Comparison of ENCODE assay signal across 15 cellular contexts in the genomic region with DNA sequence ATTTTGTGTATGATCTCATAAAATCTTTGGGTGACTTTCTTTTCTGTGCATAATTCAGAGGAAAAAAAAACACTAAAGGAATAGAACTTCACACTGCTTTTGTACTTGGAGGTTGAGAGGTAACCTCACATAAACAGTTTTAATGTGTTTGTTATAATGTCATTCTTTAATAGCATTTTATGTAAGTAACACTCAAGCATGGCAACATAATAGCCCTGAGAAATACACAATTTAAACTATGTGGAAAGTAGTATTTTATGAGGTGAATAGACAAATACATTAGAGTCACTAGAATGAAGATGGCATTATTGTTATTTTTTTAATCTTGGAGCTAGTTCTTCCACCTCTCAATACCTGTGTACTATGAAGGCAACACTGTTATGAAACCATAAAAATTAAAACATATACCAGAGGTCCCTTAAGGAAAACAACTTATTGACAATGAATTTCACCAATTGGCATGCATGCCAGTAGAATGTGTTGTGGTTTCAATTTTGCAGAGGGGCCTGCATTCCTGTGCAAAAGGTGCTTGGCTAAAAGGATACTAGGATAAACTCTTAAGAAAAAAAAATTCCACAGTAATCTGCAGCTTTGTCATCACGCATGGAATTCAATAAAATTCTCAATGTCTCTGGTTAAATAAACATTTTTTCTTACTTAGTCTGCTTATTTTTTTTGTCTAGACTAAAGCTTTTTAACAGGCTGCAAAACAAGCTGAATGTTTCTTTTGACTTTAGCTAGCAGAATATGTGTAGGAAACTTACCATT.
DNase-seq lines count a peak whose midpoint lies in the region; ATAC-seq and TF ChIP-seq lines count a peak whose summit lies in the region.
"Had no signal": no experiment of that assay in that cellular context is flagged by ENCODE, and none has a peak within 500 bp of the region (broad histone marks: within the 10 kb centered on the region; RNA-seq: fewer than 3 reads in every experiment).

No MANE protein-coding gene starts in this region.

- H3K36me3 Mint-ChIP-seq in activated CD8-positive, alpha-beta memory T cell treated with anti-CD3 and anti-CD28 coated beads, Interleukin-2, amount 10 ng/mL, durations not matched to agents 7 days and 5 days = no peaks in the 10 kb centered on the region
- H3K36me3 Mint-ChIP-seq: CD8-positive, alpha-beta T cell had no signal

- no peak overlapping the region for H3K27ac Mint-ChIP-seq in activated CD8-positive, alpha-beta memory T cell treated with anti-CD3 and anti-CD28 coated beads, Interleukin-2, amount 10 ng/mL, durations not matched to agents 7 days and 5 days
- H3K27ac Mint-ChIP-seq: activated CD8-positive, alpha-beta T cell treated with anti-CD3 and anti-CD28 coated beads for 36 hours; CD8-positive, alpha-beta T cell had no signal

- H3K36me3 ChIP-seq in Panc1 (ENCODE audit: control insufficient read depth, insufficient read depth, low read length) = peaks cover 20% of the 10 kb centered on the region

- no peak overlapping the region for H3K4me3 Mint-ChIP-seq in activated CD8-positive, alpha-beta memory T cell treated with anti-CD3 and anti-CD28 coated beads, Interleukin-2, amount 10 ng/mL, durations not matched to agents 7 days and 5 days
- H3K4me3 Mint-ChIP-seq: activated CD8-positive, alpha-beta T cell treated with anti-CD3 and anti-CD28 coated beads for 36 hours; CD8-positive, alpha-beta T cell had no signal

- no peaks in the 10 kb centered on the region for H3K27me3 Mint-ChIP-seq in activated CD8-positive, alpha-beta memory T cell treated with anti-CD3 and anti-CD28 coated beads, Interleukin-2, amount 10 ng/mL, durations not matched to agents 7 days and 5 days
- H3K27me3 Mint-ChIP-seq: activated CD8-positive, alpha-beta T cell treated with anti-CD3 and anti-CD28 coated beads for 36 hours had no signal

- no peaks in the 10 kb centered on the region for H3K9me3 ChIP-seq in Panc1 (ENCODE audit: control insufficient read depth, insufficient read depth, low read depth, low read length)

- BruUV-seq in Panc1 (replicated peaks; lab: Mats Ljungman, UMichigan) = no TSS peak

- ATAC-seq in Panc1 (peak; percentile 69), HG03135 (IDR thresholded peaks at IDR 0.05; ENCODE audit: unreplicated experiment) (no peak)
- ATAC-seq in activated CD8-positive, alpha-beta memory T cell treated with anti-CD3 and anti-CD28 coated beads, Interleukin-2, amount 10 ng/mL, durations not matched to agents 7 days and 5 days = no peak
- ATAC-seq: activated CD8-positive, alpha-beta T cell treated with anti-CD3 and anti-CD28 coated beads for 36 hours; CD8-positive, alpha-beta T cell had no signal

- H3K27me3 ChIP-seq in Panc1 (ENCODE audit: control insufficient read depth, insufficient read depth, low read length) = no peaks in the 10 kb centered on the region

- peak; percentile 40 for DNase-seq in GM03348 (ENCODE audit: low spot score)
- no peak for DNase-seq in Panc1 (ENCODE audit: low read depth, low spot score)
- DNase-seq in fibroblast of mammary gland (ENCODE audit: low read depth) = peak; percentile 53
- DNase-seq in stromal cell of bone marrow (ENCODE audit: low read depth) = peak; percentile 34
- DNase-seq in activated CD8-positive, alpha-beta memory T cell treated with anti-CD3 and anti-CD28 coated beads, Interleukin-2, amount 10 ng/mL, durations not matched to agents 7 days and 5 days = no peak
- DNase-seq in RPMI8226 = no peak
- no peak for DNase-seq in NCI-H345 (lab: John Stamatoyannopoulos, UW)
- DNase-seq: activated CD8-positive, alpha-beta T cell treated with anti-CD3 and anti-CD28 coated beads for 36 hours; activated gamma-delta T cell; CD8-positive, alpha-beta T cell; GF-D8; Karpas-422; NCI-H1930; stimulated activated CD4-positive, alpha-beta T cell treated with anti-CD3 and anti-CD28 coated beads, Interleukin-4, amount 100 ng/mL, for 1 hour had no signal

- in situ Hi-C loops in Panc1 (cut with HindIII; ENCODE audit: low pct_unique_long_range_greater_than_20kb, low sequenced_read_pairs) = no loop called here

- POLR2A ChIA-PET in Panc1 (lab: Charles Lee) = no interaction called here

- CTCF ChIA-PET in Panc1 (lab: Charles Lee) = no interaction called here
- CTCF ChIA-PET in activated CD8-positive, alpha-beta memory T cell treated with anti-CD3 and anti-CD28 coated beads, Interleukin-2, amount 10 ng/mL, durations not matched to agents 7 days and 5 days (lab: Charles Lee) = no interaction called here

- peaks cover 5% of the 10 kb centered on the region for H3K9me3 Mint-ChIP-seq in activated CD8-positive, alpha-beta memory T cell treated with anti-CD3 and anti-CD28 coated beads, Interleukin-2, amount 10 ng/mL, durations not matched to agents 7 days and 5 days (ENCODE audit: low read depth)
- H3K9me3 Mint-ChIP-seq: activated CD8-positive, alpha-beta T cell treated with anti-CD3 and anti-CD28 coated beads for 36 hours; CD8-positive, alpha-beta T cell had no signal

- intact Hi-C loops in Panc1 (cut with micrococcal nuclease; ENCODE audit: unreplicated experiment) = no loop called here

- peak overlapping the region; percentile 80 for H3K27ac ChIP-seq in Panc1 (ENCODE audit: low read length)

- TF ChIP-seq CTCF in Panc1 (IDR thresholded peaks at IDR 0.05) (no peak), fibroblast of mammary gland (conservative IDR thresholded peaks at IDR 0.05; ENCODE audit: control insufficient read depth, insufficient read depth, low read depth, low read length) (no peak)

- H3K4me3 ChIP-seq in Panc1 (ENCODE audit: low read depth in 2 of 2, low read length in 2 of 2) (no peak overlapping the region), fibroblast of mammary gland (ENCODE audit: control insufficient read depth, low read depth, low read length) (no peak overlapping the region)

- peaks cover 29% of the 10 kb centered on the region; the same call in 1 of the 2 replicates for H3K4me1 ChIP-seq in Panc1 (ENCODE audit: control insufficient read depth, insufficient read depth, low read length)

- no peaks in the 10 kb centered on the region for H3K4me1 Mint-ChIP-seq in activated CD8-positive, alpha-beta memory T cell treated with anti-CD3 and anti-CD28 coated beads, Interleukin-2, amount 10 ng/mL, durations not matched to agents 7 days and 5 days

Comparison
In these comparisons a context has a peak if more than half of its experiments do, and no peak if none do; other contexts are left out.
1. DNase-seq: peak in GM03348 (single experiment), fibroblast of mammary gland (single experiment) and stromal cell of bone marrow (single experiment); none in Panc1 (single experiment), activated CD8-positive, alpha-beta memory T cell treated with anti-CD3 and anti-CD28 coated beads, Interleukin-2, amount 10 ng/mL, durations not matched to agents 7 days and 5 days (single experiment), RPMI8226 (single experiment) and NCI-H345 (single experiment).